In the genomic region with DNA sequence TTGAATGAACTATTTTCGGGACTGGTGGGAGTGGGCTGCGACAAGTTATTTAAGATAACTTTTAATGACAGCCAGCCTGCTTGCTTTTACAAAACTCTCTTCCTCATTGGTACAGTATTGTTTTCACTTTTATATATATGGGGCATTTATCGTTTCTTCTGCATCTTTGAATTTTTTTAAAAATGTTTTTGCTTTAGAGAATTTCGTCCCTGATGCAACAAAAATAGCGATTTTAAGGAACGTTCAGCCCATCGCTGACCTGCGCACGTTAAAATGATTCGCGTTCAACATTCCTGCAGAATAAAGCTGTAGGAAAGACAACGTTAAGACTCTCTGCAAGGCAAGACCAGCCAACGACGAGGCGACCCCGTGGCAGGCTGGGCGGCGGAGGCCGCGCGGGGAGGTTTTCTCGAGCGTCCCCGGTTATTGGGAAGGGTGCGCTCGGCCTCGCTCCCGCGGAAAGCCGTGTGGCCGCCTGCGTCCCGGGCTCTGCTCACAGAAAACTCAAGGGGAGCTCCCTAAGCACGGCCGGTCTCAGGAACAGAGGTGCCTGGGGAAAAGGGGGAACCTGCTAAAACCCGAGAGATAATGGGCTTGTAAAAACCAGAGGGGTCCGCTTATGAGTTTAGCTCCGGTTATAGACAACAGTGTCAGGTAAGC, we compare ENCODE assay signal across 1 cellular context.
TF ChIP-seq lines count a peak whose summit lies in the region.

No MANE protein-coding gene starts in this region.

TF ChIP-seq in WTC11, 78 proteins besides CTCF, POLR2A, EP300 and RAD21 (continued from another document):
- TF ChIP-seq, protein P1, sequence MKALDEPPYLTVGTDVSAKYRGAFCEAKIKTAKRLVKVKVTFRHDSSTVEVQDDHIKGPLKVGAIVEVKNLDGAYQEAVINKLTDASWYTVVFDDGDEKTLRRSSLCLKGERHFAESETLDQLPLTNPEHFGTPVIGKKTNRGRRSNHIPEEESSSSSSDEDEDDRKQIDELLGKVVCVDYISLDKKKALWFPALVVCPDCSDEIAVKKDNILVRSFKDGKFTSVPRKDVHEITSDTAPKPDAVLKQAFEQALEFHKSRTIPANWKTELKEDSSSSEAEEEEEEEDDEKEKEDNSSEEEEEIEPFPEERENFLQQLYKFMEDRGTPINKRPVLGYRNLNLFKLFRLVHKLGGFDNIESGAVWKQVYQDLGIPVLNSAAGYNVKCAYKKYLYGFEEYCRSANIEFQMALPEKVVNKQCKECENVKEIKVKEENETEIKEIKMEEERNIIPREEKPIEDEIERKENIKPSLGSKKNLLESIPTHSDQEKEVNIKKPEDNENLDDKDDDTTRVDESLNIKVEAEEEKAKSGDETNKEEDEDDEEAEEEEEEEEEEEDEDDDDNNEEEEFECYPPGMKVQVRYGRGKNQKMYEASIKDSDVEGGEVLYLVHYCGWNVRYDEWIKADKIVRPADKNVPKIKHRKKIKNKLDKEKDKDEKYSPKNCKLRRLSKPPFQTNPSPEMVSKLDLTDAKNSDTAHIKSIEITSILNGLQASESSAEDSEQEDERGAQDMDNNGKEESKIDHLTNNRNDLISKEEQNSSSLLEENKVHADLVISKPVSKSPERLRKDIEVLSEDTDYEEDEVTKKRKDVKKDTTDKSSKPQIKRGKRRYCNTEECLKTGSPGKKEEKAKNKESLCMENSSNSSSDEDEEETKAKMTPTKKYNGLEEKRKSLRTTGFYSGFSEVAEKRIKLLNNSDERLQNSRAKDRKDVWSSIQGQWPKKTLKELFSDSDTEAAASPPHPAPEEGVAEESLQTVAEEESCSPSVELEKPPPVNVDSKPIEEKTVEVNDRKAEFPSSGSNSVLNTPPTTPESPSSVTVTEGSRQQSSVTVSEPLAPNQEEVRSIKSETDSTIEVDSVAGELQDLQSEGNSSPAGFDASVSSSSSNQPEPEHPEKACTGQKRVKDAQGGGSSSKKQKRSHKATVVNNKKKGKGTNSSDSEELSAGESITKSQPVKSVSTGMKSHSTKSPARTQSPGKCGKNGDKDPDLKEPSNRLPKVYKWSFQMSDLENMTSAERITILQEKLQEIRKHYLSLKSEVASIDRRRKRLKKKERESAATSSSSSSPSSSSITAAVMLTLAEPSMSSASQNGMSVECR (CRISPR knock-in tag; IDR thresholded peaks at IDR 0.05; ENCODE audit: borderline replicate concordance): no peak
- TF ChIP-seq CREB1 (CRISPR knock-in tag; IDR thresholded peaks at IDR 0.05) (no peak), RELA (CRISPR knock-in tag; IDR thresholded peaks at IDR 0.05; ENCODE audit: borderline replicate concordance) (no peak), NFYB (CRISPR knock-in tag; conservative IDR thresholded peaks at IDR 0.05; ENCODE audit: low read depth) (no peak), FOXK1 (CRISPR knock-in tag; IDR thresholded peaks at IDR 0.05) (no peak), NR3C1 (CRISPR knock-in tag; conservative IDR thresholded peaks at IDR 0.05; ENCODE audit: low read depth) (no peak), ATF1 (CRISPR knock-in tag; IDR thresholded peaks at IDR 0.05) (no peak), ZNF219 (CRISPR knock-in tag; IDR thresholded peaks at IDR 0.05; ENCODE audit: borderline replicate concordance) (no peak), KAT7 (CRISPR knock-in tag; IDR thresholded peaks at IDR 0.05; ENCODE audit: borderline replicate concordance) (no peak)
- TF ChIP-seq, protein P2, sequence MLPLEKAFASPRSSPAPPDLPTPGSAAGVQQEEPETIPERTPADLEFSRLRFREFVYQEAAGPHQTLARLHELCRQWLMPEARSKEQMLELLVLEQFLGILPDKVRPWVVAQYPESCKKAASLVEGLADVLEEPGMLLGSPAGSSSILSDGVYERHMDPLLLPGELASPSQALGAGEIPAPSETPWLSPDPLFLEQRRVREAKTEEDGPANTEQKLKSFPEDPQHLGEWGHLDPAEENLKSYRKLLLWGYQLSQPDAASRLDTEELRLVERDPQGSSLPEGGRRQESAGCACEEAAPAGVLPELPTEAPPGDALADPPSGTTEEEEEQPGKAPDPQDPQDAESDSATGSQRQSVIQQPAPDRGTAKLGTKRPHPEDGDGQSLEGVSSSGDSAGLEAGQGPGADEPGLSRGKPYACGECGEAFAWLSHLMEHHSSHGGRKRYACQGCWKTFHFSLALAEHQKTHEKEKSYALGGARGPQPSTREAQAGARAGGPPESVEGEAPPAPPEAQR (CRISPR knock-in tag; IDR thresholded peaks at IDR 0.05): no peak
- TF ChIP-seq, protein P3, sequence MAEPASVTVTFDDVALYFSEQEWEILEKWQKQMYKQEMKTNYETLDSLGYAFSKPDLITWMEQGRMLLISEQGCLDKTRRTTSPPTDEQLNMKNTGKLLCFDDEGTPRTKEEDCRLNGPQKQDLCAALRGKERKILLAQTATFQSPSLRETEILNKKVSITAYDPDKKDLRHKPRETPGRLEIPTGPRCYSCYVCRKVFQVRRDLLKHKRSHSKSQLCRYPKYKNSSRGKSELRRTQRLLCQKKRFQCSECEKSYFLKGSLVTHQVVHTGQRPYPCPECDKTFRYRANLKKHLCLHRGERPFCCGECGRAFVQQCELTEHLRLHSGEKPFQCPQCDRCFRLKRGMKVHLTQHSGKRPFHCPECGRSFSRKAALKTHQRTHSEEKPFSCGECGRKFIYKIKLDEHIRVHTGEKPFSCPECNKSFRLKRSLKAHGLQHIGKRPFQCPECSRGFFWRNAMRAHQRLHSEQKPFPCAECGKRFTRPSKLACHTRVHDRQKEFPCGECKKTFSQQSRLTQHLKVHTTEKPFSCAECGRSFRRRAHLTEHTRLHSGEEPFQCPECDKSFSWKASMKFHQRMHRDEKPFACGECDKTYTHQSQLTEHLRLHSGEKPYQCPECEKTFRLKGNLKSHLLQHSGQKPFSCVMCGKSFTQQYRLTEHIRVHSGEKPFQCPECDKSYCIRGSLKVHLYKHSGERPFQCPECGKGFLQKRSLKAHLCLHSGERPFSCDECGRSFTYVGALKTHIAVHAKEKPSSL (CRISPR knock-in tag; conservative IDR thresholded peaks at IDR 0.05): no peak
- TF ChIP-seq, protein P4, sequence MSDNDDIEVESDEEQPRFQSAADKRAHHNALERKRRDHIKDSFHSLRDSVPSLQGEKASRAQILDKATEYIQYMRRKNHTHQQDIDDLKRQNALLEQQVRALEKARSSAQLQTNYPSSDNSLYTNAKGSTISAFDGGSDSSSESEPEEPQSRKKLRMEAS (CRISPR knock-in tag; IDR thresholded peaks at IDR 0.05): no peak
TF ChIP-seq in WTC11: peak in this region for 0.
